Comparison of ENCODE assay signal across 11 cellular contexts in genomic region chr20:31706607-31707257, GRCh38. TPM values are rescaled to one million over a fixed set of nuclear protein-coding genes. Genes with fewer than 3 reads are reported as not detected.
DNase-seq lines count a peak whose midpoint lies in the region; ATAC-seq and TF ChIP-seq lines count a peak whose summit lies in the region.
"Had no signal": no experiment of that assay in that cellular context is flagged by ENCODE, and none has a peak within 500 bp of the region (broad histone marks: within the 10 kb centered on the region; RNA-seq: fewer than 3 reads in every experiment).

No MANE protein-coding gene starts in this region.

- no peak overlapping the region for H3K4me3 ChIP-seq in thoracic aorta
- no peak overlapping the region for H3K4me3 ChIP-seq in coronary artery

- H3K9me3 Mint-ChIP-seq in activated T-cell treated with anti-CD3 and anti-CD28 coated beads, Interleukin-2, amount 50 U/mL, for 24 hours = no peaks in the 10 kb centered on the region
- no peaks in the 10 kb centered on the region for H3K9me3 Mint-ChIP-seq in WTC11
- H3K9me3 Mint-ChIP-seq: nephron progenitor cell had no signal

- H3K27ac Mint-ChIP-seq in activated T-cell treated with anti-CD3 and anti-CD28 coated beads, Interleukin-2, amount 50 U/mL, for 24 hours = peak overlapping the region; percentile 85
- H3K27ac Mint-ChIP-seq in WTC11 = peak overlapping the region; percentile 12; the same call in 1 of the 2 replicates
- H3K27ac Mint-ChIP-seq: nephron progenitor cell had no signal

- no peak for ATAC-seq in WTC11
- ATAC-seq in thoracic aorta (ENCODE audit: insufficient number of reproducible peaks, low FRiP score, low read depth) = no peak
- ATAC-seq in HG03196 (IDR thresholded peaks at IDR 0.05; ENCODE audit: unreplicated experiment) = no peak

- no peak overlapping the region for H3K4me3 Mint-ChIP-seq in activated T-cell treated with anti-CD3 and anti-CD28 coated beads, Interleukin-2, amount 50 U/mL, for 24 hours
- no peak overlapping the region for H3K4me3 Mint-ChIP-seq in WTC11
- H3K4me3 Mint-ChIP-seq: nephron progenitor cell had no signal

- peaks cover 75% of the 10 kb centered on the region for H3K4me1 Mint-ChIP-seq in activated T-cell treated with anti-CD3 and anti-CD28 coated beads, Interleukin-2, amount 50 U/mL, for 24 hours (ENCODE audit: low read depth)
- H3K4me1 Mint-ChIP-seq in WTC11 = peaks cover 51% of the 10 kb centered on the region

- POLR2A ChIA-PET in WTC11 (lab: Charles Lee) = no interaction called here

- no peaks in the 10 kb centered on the region for H3K27me3 Mint-ChIP-seq in activated T-cell treated with anti-CD3 and anti-CD28 coated beads, Interleukin-2, amount 50 U/mL, for 24 hours
- H3K27me3 Mint-ChIP-seq in WTC11 (ENCODE audit: low read depth) = no peaks in the 10 kb centered on the region

- H3K27ac ChIP-seq in thoracic aorta (peak overlapping the region; percentile 37 to 64), coronary artery (peak overlapping the region in 1 of 2 donors; percentile 54)

- H3K36me3 ChIP-seq in thoracic aorta = peaks cover 15% of the 10 kb centered on the region

- CTCF ChIA-PET in WTC11 (lab: Charles Lee) = interaction anchor here (1.0 to 3.8 kb wide), 4 partner anchors 13 to 45 kb away, joined by 4 to 21 read pairs (median 6); no protein-coding TSS in a partner anchor

- no peaks in the 10 kb centered on the region for H3K27me3 ChIP-seq in thoracic aorta (replicated peaks; ENCODE audit: insufficient read depth)

- TF ChIP-seq CTCF in WTC11 (IDR thresholded peaks at IDR 0.05) = no peak
- TF ChIP-seq CTCF in thoracic aorta (IDR thresholded peaks at IDR 0.05) = no peak
- no peak for TF ChIP-seq CTCF in coronary artery (IDR thresholded peaks at IDR 0.05)

- no peak for DNase-seq in activated T-cell treated with anti-CD3 and anti-CD28 coated beads, Interleukin-2, amount 50 U/mL, for 24 hours
- no peak for DNase-seq in activated T-cell treated with anti-CD3 and anti-CD28 coated beads, Interleukin-2, amount 50 U/mL, for 48 hours
- DNase-seq in WTC11 (ENCODE audit: low spot score) = no peak
- peak; percentile 48 for DNase-seq in iris pigment epithelial cell (ENCODE audit: low read depth)
- DNase-seq in thoracic aorta (ENCODE audit: low spot score) = no peak
- no peak for DNase-seq in NCI-H526 (lab: John Stamatoyannopoulos, UW)
- DNase-seq in coronary artery (ENCODE audit: low spot score) = no peak
- DNase-seq: head of caudate nucleus, nephron progenitor cell, SW 1271 had no signal

- peaks cover 99% of the 10 kb centered on the region for H3K36me3 Mint-ChIP-seq in activated T-cell treated with anti-CD3 and anti-CD28 coated beads, Interleukin-2, amount 50 U/mL, for 24 hours (ENCODE audit: low read depth)
- H3K36me3 Mint-ChIP-seq in WTC11 = peaks cover 16% of the 10 kb centered on the region

- no peaks in the 10 kb centered on the region for H3K9me3 ChIP-seq in thoracic aorta

- peaks cover 62 to 82% of the 10 kb centered on the region in 2 donors for H3K4me1 ChIP-seq in thoracic aorta (ENCODE audit: control insufficient read depth in 1 of 2, low read depth in 2 of 2)

TF ChIP-seq in WTC11, 78 proteins besides CTCF, POLR2A, EP300 and RAD21:
- TF ChIP-seq GABPB1 (CRISPR knock-in tag; IDR thresholded peaks at IDR 0.05) (peak; percentile 97), ZNF396 (CRISPR knock-in tag; IDR thresholded peaks at IDR 0.05; ENCODE audit: borderline replicate concordance) (no peak)
TF ChIP-seq in WTC11: peak in this region for 1.

RNA-seq across cellular contexts. Expression of gene BCL2L1, which starts 15.9 kb away (rescaled TPM):
- 52.9 to 62.0 TPM (median 53.9 TPM) in 3 replicates for total RNA-seq in WTC11 (2021)
- 100 to 1,000 TPM; 137 to 187 TPM for total RNA-seq in thoracic aorta

RNA-seq across cellular contexts. Expression of gene TPX2, which starts 32.4 kb away (rescaled TPM):
- total RNA-seq in WTC11 (2021) = 113 to 123 TPM (median 115 TPM) in 3 replicates
- 1 to 10 TPM; 1.5 TPM for total RNA-seq in thoracic aorta

Comparison
In these comparisons a context has a peak if more than half of its experiments do, and no peak if none do; other contexts are left out.
1. RNA of gene TPX2, which starts 32.4 kb away (total RNA-seq): 113 to 123 TPM in WTC11; 1.5 TPM in thoracic aorta; every median in the first group is over 10 times any median in the second.